36 cellular contexts compared by ENCODE assay signal in the genomic region with DNA sequence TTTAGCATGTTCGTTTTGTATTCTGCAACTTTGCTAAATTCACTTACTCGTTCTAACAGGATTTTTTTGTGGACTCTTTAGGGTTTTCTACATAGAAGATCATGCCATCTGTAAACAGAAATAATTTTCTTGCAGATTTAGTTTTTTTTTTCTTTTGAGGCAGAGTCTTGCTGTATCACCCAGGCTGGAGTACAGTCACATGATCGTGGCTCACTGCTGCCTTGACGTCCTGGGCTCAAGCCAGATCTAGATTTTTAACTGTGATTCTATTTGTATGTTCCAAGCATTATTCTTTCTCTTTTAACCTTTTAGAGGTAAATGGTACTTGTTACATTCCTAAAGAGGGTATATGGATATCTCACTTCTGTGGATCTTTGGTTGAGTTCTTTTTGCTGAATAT. TPM values are rescaled to one million over a fixed set of nuclear protein-coding genes. Genes with fewer than 3 reads are reported as not detected.
DNase-seq lines count a peak whose midpoint lies in the region; ATAC-seq, FAIRE-seq and TF ChIP-seq lines count a peak whose summit lies in the region.
"Had no signal": no experiment of that assay in that cellular context is flagged by ENCODE, and none has a peak within 500 bp of the region (broad histone marks: within the 10 kb centered on the region; RNA-seq: fewer than 3 reads in every experiment).

No MANE protein-coding gene starts in this region.

- peak; percentile 12 for DNase-seq in HCEC 1CT
- DNase-seq in K562 (ENCODE audit: extremely low read depth in 1 of 4, low spot score in 3 of 4) = no peak
- peak; percentile 62 for DNase-seq in fibroblast of peridontal ligament (ENCODE audit: extremely low read depth)
- peak; percentile 58 for DNase-seq in pons (ENCODE audit: low spot score)
- DNase-seq in urothelium cell line (ENCODE audit: low spot score) = no peak
- no peak for DNase-seq in midbrain (lab: John Stamatoyannopoulos, UW)
- DNase-seq: activated CD4-positive, alpha-beta T cell treated with anti-CD3 and anti-CD28 coated beads for 4 hours; activated CD8-positive, alpha-beta T cell treated with anti-CD3 and anti-CD28 coated beads, Interleukin-2, amount 10 ng/mL, durations not matched to agents 7 days and 5 days; activated naive CD4-positive, alpha-beta T cell treated with anti-CD3 and anti-CD28 coated beads, Interleukin-2, amount 10 ng/mL, durations not matched to agents 7 days and 5 days; BE2C; CD8-positive, alpha-beta T cell; cortex of kidney; effector memory CD8-positive, alpha-beta T cell; left colon; mesendoderm; NCI-H1417 treated with DMSO at 0.1 percent for 48 hours; NCI-H2081; NCI-H2227 treated with DMSO at 0.1 percent for 48 hours; NCI-H526 treated with DMSO at 0.1 percent for 48 hours; pancreas; SHP77 treated with DMSO at 0.1 percent for 48 hours; stimulated activated naive CD8-positive, alpha-beta T cell treated with anti-CD3 and anti-CD28 coated beads, Interleukin-15, Interleukin-2, amounts not matched to agents 100 U/mL and 50 U/mL, for 24 hours; testis; uterus; WERI-Rb-1 had no signal

- peaks cover 41% of the 10 kb centered on the region for H3K36me3 ChIP-seq in K562 (ENCODE audit: control insufficient read depth, insufficient read depth, low read length)
- H3K36me3 ChIP-seq: BE2C, uterus had no signal

- H3K27ac ChIP-seq in K562 (ENCODE audit: extremely low read depth, low read depth, low read length) = no peak overlapping the region
- H3K27ac ChIP-seq: cardiac muscle cell, hepatocyte, pancreas, right atrium auricular region, testis, uterus, WERI-Rb-1 had no signal

- WGBS in K562 (ENCODE audit: insufficient coverage, low coverage, missing lambda C conversion rate) = 36% methylated on average over 4 of the region's 4 CpGs

- no peak overlapping the region for H3K4me3 ChIP-seq in K562
- H3K4me3 ChIP-seq: cardiac muscle cell, hepatocyte, pancreas, right atrium auricular region, smooth muscle cell, testis, uterus had no signal

- no peak for TF ChIP-seq CTCF in K562 (IDR thresholded peaks at IDR 0.05 in 2 of 3, conservative IDR thresholded peaks at IDR 0.05 in 1 of 3; ENCODE audit: insufficient read depth in 2 of 3, low read depth in 1 of 3, low read length in 3 of 3)

- POLR2A ChIA-PET in K562 (lab: Yijun Ruan, JAX) = no interaction called here

- H3K9ac ChIP-seq in K562 (ENCODE audit: insufficient read depth in 1 of 2, low read depth in 2 of 2, low read length in 2 of 2) = no peak overlapping the region

- in situ Hi-C loops in K562 (cut with MboI) = no loop called here

- intact Hi-C loops in K562 (cut with micrococcal nuclease) = no loop called here

- no peaks in the 10 kb centered on the region for H4K20me1 ChIP-seq in K562 (replicated peaks; ENCODE audit: control insufficient read depth, insufficient read depth, low read length)

- H3K27me3 ChIP-seq in K562 (ENCODE audit: control insufficient read depth in 2 of 2, insufficient read depth in 2 of 2, low read length in 2 of 2) = no peaks in the 10 kb centered on the region
- H3K27me3 ChIP-seq: BE2C, cardiac muscle cell, hepatocyte, pancreas, right atrium auricular region, testis, uterus had no signal

- CTCF ChIA-PET in K562 (lab: Yijun Ruan, JAX; ENCODE audit: low intra/inter-chr PET ratio) = no interaction called here

- TF ChIP-seq POLR2A in K562 (conservative IDR thresholded peaks at IDR 0.05) = no peak

- no peak for TF ChIP-seq RAD21 in K562 (CRISPR knock-in tag; conservative IDR thresholded peaks at IDR 0.05 in 1 of 2, IDR thresholded peaks at IDR 0.05 in 1 of 2)

- no peaks in the 10 kb centered on the region for H3K79me2 ChIP-seq in K562 (ENCODE audit: control insufficient read depth, insufficient read depth, low read length)
- H3K79me2 ChIP-seq: hepatocyte had no signal

- no peaks in the 10 kb centered on the region for H3K9me3 ChIP-seq in K562 (replicated peaks; ENCODE audit: control insufficient read depth, insufficient read depth, low read depth, low read length)
- H3K9me3 ChIP-seq: BE2C, pancreas, right atrium auricular region, testis, uterus had no signal

- no peak overlapping the region for H3K4me2 ChIP-seq in K562 (ENCODE audit: insufficient read depth, low read length)
- H3K4me2 ChIP-seq: hepatocyte, smooth muscle cell had no signal

- peaks cover 2 to 8% of the 10 kb centered on the region in 2 experiments; a peak in 3 of 5 replicates for H3K4me1 ChIP-seq in K562 (replicated peaks in 1 of 2; ENCODE audit: control insufficient read depth in 2 of 2, insufficient read depth in 2 of 2, low read length in 2 of 2)
- H3K4me1 ChIP-seq: BE2C, pancreas, right atrium auricular region, testis, uterus had no signal

- TF ChIP-seq EP300 in K562 (IDR thresholded peaks at IDR 0.05; ENCODE audit: low read length) = no peak

- peaks cover 3% of the 10 kb centered on the region for H3K9me1 ChIP-seq in K562 (ENCODE audit: control insufficient read depth, insufficient read depth, low read length)

- ATAC-seq in K562 (no peak), HG02970 (IDR thresholded peaks at IDR 0.05; ENCODE audit: low FRiP score, unreplicated experiment) (no peak), GM21515 (IDR thresholded peaks at IDR 0.05; ENCODE audit: unreplicated experiment) (no peak)
- ATAC-seq: activated CD8-positive, alpha-beta T cell treated with anti-CD3 and anti-CD28 coated beads, Interleukin-2, amount 10 ng/mL, durations not matched to agents 7 days and 5 days; CD8-positive, alpha-beta T cell; effector memory CD8-positive, alpha-beta T cell; left colon; Panc1; stimulated activated naive CD8-positive, alpha-beta T cell treated with anti-CD3 and anti-CD28 coated beads, Interleukin-15, Interleukin-2, amounts not matched to agents 100 U/mL and 50 U/mL, for 24 hours had no signal

- H2AFZ ChIP-seq in K562 (ENCODE audit: low read depth, low read length) = no peak overlapping the region
- H2AFZ ChIP-seq: hepatocyte had no signal

- FAIRE-seq in K562 (lab: Jason Lieb, UNC) (no peak), urothelium cell line (lab: Jason Lieb, UNC) (no peak)
- FAIRE-seq: GM18507, GM19239, H54, pancreas had no signal

- no TSS peak for BruUV-seq in K562 (replicated peaks; lab: Mats Ljungman, UMichigan)

RNA-seq across cellular contexts. Expression of a gene that starts 18.6 kb away (rescaled TPM):
- total RNA-seq in K562 (2011; cell fraction: chromatin; rRNA removed; ENCODE audit: low replicate concordance) = not detected in 2 replicates
- not detected in 2 replicates for total RNA-seq in K562 (2011; cell fraction: nucleolus; rRNA removed)
- not detected in 2 replicates for total RNA-seq in K562 (2011; cell fraction: nucleoplasm; rRNA removed)
- total RNA-seq in K562 (2014; rRNA removed) (not detected in 2 replicates), K562 (2014; rRNA removed; fragmentation: Illumina TruSeq; extraction: Trizol) (not detected in 2 replicates), K562 (2015; rRNA removed; fragmentation: Illumina TruSeq; extraction: Trizol) (not detected in 2 replicates), K562 (2021) (not detected in 2 replicates)
- polyA plus RNA-seq in K562 (2011; rRNA removed) (not detected in 2 replicates), K562 (2014; fragmentation: Illumina TruSeq; extraction: Trizol) (not detected in 2 replicates), K562 (2014; fragmentation: Nextera tagmentation; extraction: Ambion mirVana) (under 1 TPM in 1 of 2 experiments, not detected in 1; 0.22 TPM), K562 (2014; rRNA removed) (not detected in 2 replicates)
- not detected in 2 replicates for polyA plus RNA-seq in K562 (2011; cell fraction: cytosol; rRNA removed)
- polyA plus RNA-seq in K562 (2011; cell fraction: nucleus; rRNA removed) = not detected in 2 replicates
- 0.28 and 0.38 TPM in 2 replicates for polyA plus RNA-seq in K562 (2012)
- polyA minus RNA-seq in K562 (2011; rRNA and poly(A)+ RNA removed) = not detected in 2 replicates
- not detected in 2 replicates for polyA minus RNA-seq in K562 (2011; cell fraction: cytosol; rRNA and poly(A)+ RNA removed)
- not detected in 2 replicates for polyA minus RNA-seq in K562 (2011; cell fraction: nucleus; rRNA and poly(A)+ RNA removed)
- total RNA-seq: activated CD8-positive, alpha-beta T cell treated with anti-CD3 and anti-CD28 coated beads, Interleukin-2, amount 10 ng/mL, durations not matched to agents 7 days and 5 days; CD8-positive, alpha-beta T cell; Daoy had no signal

RNA-seq across cellular contexts. Expression of a gene that starts 57.4 kb away (rescaled TPM):
- 27.0 and 34.0 TPM in 2 replicates for total RNA-seq in K562 (2011; cell fraction: chromatin; rRNA removed; ENCODE audit: low replicate concordance)
- 19.2 and 20.9 TPM in 2 replicates for total RNA-seq in K562 (2011; cell fraction: nucleolus; rRNA removed)
- 24.3 and 31.5 TPM in 2 replicates for total RNA-seq in K562 (2011; cell fraction: nucleoplasm; rRNA removed)
- total RNA-seq in K562 (2014; rRNA removed) (49.7 and 52.9 TPM in 2 replicates), K562 (2014; rRNA removed; fragmentation: Illumina TruSeq; extraction: Trizol) (74.7 and 89.2 TPM in 2 replicates), K562 (2015; rRNA removed; fragmentation: Illumina TruSeq; extraction: Trizol) (72.4 and 74.2 TPM in 2 replicates), K562 (2021) (46.9 and 49.2 TPM in 2 replicates)
- polyA plus RNA-seq in K562 (2011; rRNA removed) (81.2 and 87.8 TPM in 2 replicates), K562 (2014; fragmentation: Illumina TruSeq; extraction: Trizol) (82.4 and 96.7 TPM in 2 replicates), K562 (2014; fragmentation: Nextera tagmentation; extraction: Ambion mirVana) (100 to 1,000 TPM; 104 to 150 TPM), K562 (2014; rRNA removed) (58.2 and 63.7 TPM in 2 replicates)
- 40.2 and 52.3 TPM in 2 replicates for polyA plus RNA-seq in K562 (2011; cell fraction: cytosol; rRNA removed)
- 18.2 and 30.1 TPM in 2 replicates for polyA plus RNA-seq in K562 (2011; cell fraction: nucleus; rRNA removed)
- 45.0 and 64.6 TPM in 2 replicates for polyA plus RNA-seq in K562 (2012)
- 52.2 and 53.3 TPM in 2 replicates for polyA minus RNA-seq in K562 (2011; rRNA and poly(A)+ RNA removed)
- 12.5 and 17.4 TPM in 2 replicates for polyA minus RNA-seq in K562 (2011; cell fraction: cytosol; rRNA and poly(A)+ RNA removed)
- polyA minus RNA-seq in K562 (2011; cell fraction: nucleus; rRNA and poly(A)+ RNA removed) = 7.3 and 15.4 TPM in 2 replicates

RNA-seq across cellular contexts. Expression of a gene that starts 57.7 kb away (rescaled TPM):
- total RNA-seq in K562 (2011; cell fraction: chromatin; rRNA removed; ENCODE audit: low replicate concordance) = 175 and 251 TPM in 2 replicates
- total RNA-seq in K562 (2011; cell fraction: nucleolus; rRNA removed) = 114 and 139 TPM in 2 replicates
- total RNA-seq in K562 (2011; cell fraction: nucleoplasm; rRNA removed) = 164 and 175 TPM in 2 replicates
- total RNA-seq in K562 (2014; rRNA removed) (278 and 343 TPM in 2 replicates), K562 (2014; rRNA removed; fragmentation: Illumina TruSeq; extraction: Trizol) (198 and 205 TPM in 2 replicates), K562 (2015; rRNA removed; fragmentation: Illumina TruSeq; extraction: Trizol) (192 and 193 TPM in 2 replicates), K562 (2021) (163 and 164 TPM in 2 replicates)
- polyA plus RNA-seq in K562 (2011; rRNA removed) (184 and 230 TPM in 2 replicates), K562 (2014; fragmentation: Illumina TruSeq; extraction: Trizol) (147 and 155 TPM in 2 replicates), K562 (2014; fragmentation: Nextera tagmentation; extraction: Ambion mirVana) (10 to 100 TPM; 48.7 to 58.0 TPM), K562 (2014; rRNA removed) (158 and 209 TPM in 2 replicates)
- polyA plus RNA-seq in K562 (2011; cell fraction: cytosol; rRNA removed) = 182 and 183 TPM in 2 replicates
- 113 and 118 TPM in 2 replicates for polyA plus RNA-seq in K562 (2011; cell fraction: nucleus; rRNA removed)
- 80.7 and 123 TPM in 2 replicates for polyA plus RNA-seq in K562 (2012)
- 305 and 349 TPM in 2 replicates for polyA minus RNA-seq in K562 (2011; rRNA and poly(A)+ RNA removed)
- 133 and 157 TPM in 2 replicates for polyA minus RNA-seq in K562 (2011; cell fraction: cytosol; rRNA and poly(A)+ RNA removed)
- 58.4 and 89.9 TPM in 2 replicates for polyA minus RNA-seq in K562 (2011; cell fraction: nucleus; rRNA and poly(A)+ RNA removed)

RNA-seq across cellular contexts. Expression of a gene that starts 58.7 kb away (rescaled TPM):
- total RNA-seq in K562 (2011; cell fraction: chromatin; rRNA removed; ENCODE audit: low replicate concordance) = 1.7 and 5.6 TPM in 2 replicates
- 5.8 and 6.4 TPM in 2 replicates for total RNA-seq in K562 (2011; cell fraction: nucleolus; rRNA removed)
- 5.9 and 7.2 TPM in 2 replicates for total RNA-seq in K562 (2011; cell fraction: nucleoplasm; rRNA removed)
- total RNA-seq in K562 (2014; rRNA removed) = 0.45 TPM in 1 of 2 replicates, not detected in the other
- total RNA-seq in K562 (2014; rRNA removed; fragmentation: Illumina TruSeq; extraction: Trizol) = 0.10 and 0.15 TPM in 2 replicates
- total RNA-seq in K562 (2015; rRNA removed; fragmentation: Illumina TruSeq; extraction: Trizol) = 0.22 and 0.23 TPM in 2 replicates
- 1.2 and 1.5 TPM in 2 replicates for total RNA-seq in K562 (2021)
- polyA plus RNA-seq in K562 (2011; rRNA removed) = 0.88 and 1.0 TPM in 2 replicates
- 1.7 and 4.1 TPM in 2 replicates for polyA plus RNA-seq in K562 (2011; cell fraction: cytosol; rRNA removed)
- 1.5 and 2.4 TPM in 2 replicates for polyA plus RNA-seq in K562 (2011; cell fraction: nucleus; rRNA removed)
- polyA plus RNA-seq in K562 (2012) = 0.76 and 3.3 TPM in 2 replicates
- polyA plus RNA-seq in K562 (2014; fragmentation: Illumina TruSeq; extraction: Trizol) = 0.70 and 1.2 TPM in 2 replicates
- polyA plus RNA-seq in K562 (2014; fragmentation: Nextera tagmentation; extraction: Ambion mirVana) = under 1 TPM in 1 of 2 experiments, not detected in 1; 0.07 TPM
- 1.0 and 1.8 TPM in 2 replicates for polyA plus RNA-seq in K562 (2014; rRNA removed)
- polyA minus RNA-seq in K562 (2011; rRNA and poly(A)+ RNA removed) = 0.21 and 0.63 TPM in 2 replicates
- 0.73 and 0.95 TPM in 2 replicates for polyA minus RNA-seq in K562 (2011; cell fraction: cytosol; rRNA and poly(A)+ RNA removed)
- polyA minus RNA-seq in K562 (2011; cell fraction: nucleus; rRNA and poly(A)+ RNA removed) = 0.54 and 0.89 TPM in 2 replicates
- total RNA-seq: CD8-positive, alpha-beta T cell had no signal

Comparison
In these comparisons a context has a peak if more than half of its experiments do, and no peak if none do; other contexts are left out.
1. DNase-seq: peak in HCEC 1CT (single experiment), fibroblast of peridontal ligament (single experiment) and pons (single experiment); none in K562 (0 of 4), urothelium cell line (single experiment) and midbrain (single experiment).